Comparison of ENCODE assay signal across 15 cellular contexts in the genomic region with DNA sequence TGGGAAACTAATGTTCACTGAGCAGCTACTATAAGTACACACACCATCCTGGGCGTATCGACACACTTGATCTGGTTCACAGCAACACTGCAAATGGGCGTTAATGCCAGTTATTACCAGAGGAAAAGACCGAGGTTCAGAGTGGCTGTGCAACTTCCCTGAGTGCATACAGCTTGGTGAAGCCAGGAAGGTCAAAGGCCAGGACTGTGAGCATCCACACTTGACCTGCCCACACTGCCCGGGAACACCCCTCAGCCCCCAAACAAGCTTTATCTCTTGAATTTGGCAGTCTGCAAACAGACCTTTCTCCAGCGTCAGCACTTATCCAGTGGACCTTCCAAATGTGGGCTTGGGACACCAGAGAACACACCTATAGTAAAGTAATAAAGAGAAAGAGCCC.
A peak's percentile ranks its signal among the peaks of the same experiment; 100 is the strongest.
DNase-seq lines count a peak whose midpoint lies in the region; ATAC-seq and TF ChIP-seq lines count a peak whose summit lies in the region.
"Had no signal": no experiment of that assay in that cellular context is flagged by ENCODE, and none has a peak within 500 bp of the region (broad histone marks: within the 10 kb centered on the region; RNA-seq: fewer than 3 reads in every experiment).

No MANE protein-coding gene starts in this region.

- H3K27me3 Mint-ChIP-seq in H9 (ENCODE audit: low read depth) (peaks cover 2% of the 10 kb centered on the region), endodermal cell (ENCODE audit: insufficient read depth) (peaks cover 32% of the 10 kb centered on the region)

- H4K20me1 ChIP-seq in H9 (ENCODE audit: control insufficient read depth, insufficient read depth, insufficient read length), result no peaks in the 10 kb centered on the region
- H4K20me1 ChIP-seq: BLaER1 had no signal

- no peak overlapping the region for H3K23ac ChIP-seq in H9 (ENCODE audit: insufficient read length, low read depth, low read length)

- H3K4me1 Mint-ChIP-seq in H9 (peaks cover 11 to 13% of the 10 kb centered on the region in 2 experiments), endodermal cell (peaks cover 4% of the 10 kb centered on the region)

- no peak overlapping the region for H2BK20ac ChIP-seq in H9 (ENCODE audit: low read depth, low read length, poor library complexity, severe bottlenecking)

- no peaks in the 10 kb centered on the region for H3K9me3 Mint-ChIP-seq in H9
- no peaks in the 10 kb centered on the region for H3K9me3 Mint-ChIP-seq in endodermal cell
- H3K9me3 Mint-ChIP-seq: GM23338, HFFc6 had no signal

- H3K23me2 ChIP-seq in H9 (ENCODE audit: insufficient read length, low read depth, low read length, poor library complexity, severe bottlenecking), result no peaks in the 10 kb centered on the region

- peak; percentile 37 for DNase-seq in activated CD8-positive, alpha-beta memory T cell treated with anti-CD3 and anti-CD28 coated beads for 24 hours
- DNase-seq in activated CD8-positive, alpha-beta memory T cell treated with anti-CD3 and anti-CD28 coated beads, Interleukin-2, amount 50 U/mL, for 4 hours, result no peak
- DNase-seq in H9 (peak; percentile 7), endodermal cell (peak; percentile 28), sigmoid colon (peak; percentile 34), DMS79 treated with DMSO at 0.1 percent for 48 hours (lab: John Stamatoyannopoulos, UW) (no peak), GM13976 (ENCODE audit: low spot score) (no peak)
- DNase-seq: 8988T, AML-193, DMS53, HCEC 1CT, HFFc6 had no signal

- no peak overlapping the region for H3K4me3 Mint-ChIP-seq in H9
- H3K4me3 Mint-ChIP-seq in endodermal cell, result no peak overlapping the region
- H3K4me3 Mint-ChIP-seq: GM23338, HFFc6 had no signal

- H3K27ac Mint-ChIP-seq in H9 (no peak overlapping the region), endodermal cell (no peak overlapping the region)
- H3K27ac Mint-ChIP-seq: GM23338, HFFc6 had no signal

- in situ Hi-C loops in GM13976 (cut with MboI; ENCODE audit: low sequenced_read_pairs, unreplicated experiment), result no loop called here

- no peaks in the 10 kb centered on the region for H3K27me3 ChIP-seq in H9 (ENCODE audit: insufficient read depth, low read length)
- H3K27me3 ChIP-seq in endodermal cell (ENCODE audit: control insufficient read depth, insufficient read depth, low read length, poor library complexity, severe bottlenecking), result no peaks in the 10 kb centered on the region
- no peaks in the 10 kb centered on the region for H3K27me3 ChIP-seq in sigmoid colon
- H3K27me3 ChIP-seq: BLaER1 had no signal

- H4K91ac ChIP-seq in H9 (ENCODE audit: insufficient read length, low read depth, low read length), result no peak overlapping the region

- intact Hi-C loops in sigmoid colon (cut with DNase I), result no loop called here

- no peak overlapping the region for H4K5ac ChIP-seq in H9 (ENCODE audit: insufficient read length, low read depth, low read length)

- H3K4me1 ChIP-seq in H9 (ENCODE audit: insufficient read depth, low read length) (no peaks in the 10 kb centered on the region), endodermal cell (ENCODE audit: control insufficient read depth, insufficient read depth, low read length) (no peaks in the 10 kb centered on the region), sigmoid colon (peaks cover 0 to 4% (median 0%) of the 10 kb centered on the region in 4 donors)
- H3K4me1 ChIP-seq: BLaER1 had no signal

- H3K36me3 ChIP-seq in endodermal cell (ENCODE audit: control insufficient read depth, insufficient read depth, low read length) (no peaks in the 10 kb centered on the region), sigmoid colon (no peaks in the 10 kb centered on the region)
- H3K36me3 ChIP-seq: BLaER1 had no signal

- no peak overlapping the region for H3K18ac ChIP-seq in H9 (ENCODE audit: insufficient read length, low read depth, low read length)

- TF ChIP-seq POLR2A in sigmoid colon (IDR thresholded peaks at IDR 0.05), result no peak

- no peak overlapping the region for H2BK5ac ChIP-seq in H9 (ENCODE audit: insufficient read length, low read length)

- no peak for TF ChIP-seq CTCF in H9 (conservative IDR thresholded peaks at IDR 0.05)
- TF ChIP-seq CTCF in endodermal cell (conservative IDR thresholded peaks at IDR 0.05), result no peak
- TF ChIP-seq CTCF in sigmoid colon (IDR thresholded peaks at IDR 0.05), result no peak
- no peak for TF ChIP-seq CTCF in GM13976 (IDR thresholded peaks at IDR 0.05; ENCODE audit: borderline replicate concordance, control extremely low read depth, extremely low read depth, insufficient read depth, missing control alignments)

- no peak overlapping the region for H3K4me3 ChIP-seq in endodermal cell (ENCODE audit: low read length)
- no peak overlapping the region for H3K4me3 ChIP-seq in sigmoid colon
- H3K4me3 ChIP-seq: BLaER1, GM23338 had no signal

- H3K9ac ChIP-seq in H9 (ENCODE audit: extremely low read depth, insufficient read length, low read length), result no peak overlapping the region
- no peak overlapping the region for H3K9ac ChIP-seq in endodermal cell (ENCODE audit: extremely low read depth, low read length, poor library complexity, severe bottlenecking)
- H3K9ac ChIP-seq: BLaER1 had no signal

- H3K36me3 Mint-ChIP-seq in H9 (ENCODE audit: insufficient read depth in 1 of 3, low read depth in 3 of 3), result no peaks in the 10 kb centered on the region
- H3K36me3 Mint-ChIP-seq in endodermal cell (ENCODE audit: low read depth), result no peaks in the 10 kb centered on the region

- no peak overlapping the region for H3K4me2 ChIP-seq in H9 (ENCODE audit: insufficient read depth, insufficient read length, low read length)
- H3K4me2 ChIP-seq: BLaER1, GM23338 had no signal

- no peak overlapping the region for H2AK5ac ChIP-seq in H9 (ENCODE audit: insufficient read length, low read length)

- H3T11ph ChIP-seq in H9 (ENCODE audit: low read length), result no peak overlapping the region

- no peaks in the 10 kb centered on the region for H3K9me3 ChIP-seq in H9 (ENCODE audit: control insufficient read depth, low read depth, low read length)
- no peaks in the 10 kb centered on the region for H3K9me3 ChIP-seq in endodermal cell (ENCODE audit: control insufficient read depth, low read length)
- H3K9me3 ChIP-seq in sigmoid colon, result no peaks in the 10 kb centered on the region
- H3K9me3 ChIP-seq: BLaER1 had no signal

- no peak overlapping the region for H2AFZ ChIP-seq in H9 (ENCODE audit: low read length)
- H2AFZ ChIP-seq: GM23338 had no signal

- no peak overlapping the region for H3K56ac ChIP-seq in H9 (ENCODE audit: insufficient read length, low read depth, low read length)

- ATAC-seq in SK-N-SH treated with all-trans-retinoic acid at 6 μM for 48 hours, result no peak

- H3K4ac ChIP-seq in H9 (ENCODE audit: low read depth, low read length), result no peak overlapping the region

- H2BK120ac ChIP-seq in H9 (ENCODE audit: low read depth, low read length, poor library complexity, severe bottlenecking), result no peak overlapping the region

- no peak for TF ChIP-seq EP300 in sigmoid colon (IDR thresholded peaks at IDR 0.05)

- H3K14ac ChIP-seq in H9 (ENCODE audit: insufficient read depth, low read length), result no peak overlapping the region

- H2BK15ac ChIP-seq in H9 (ENCODE audit: low read depth, low read length), result no peak overlapping the region

- no CpG with 5 or more reads among the region's 6 CpGs for WGBS in H9 (ENCODE audit: extremely low coverage, insufficient read length, low lambda C conversion rate)
- WGBS in endodermal cell (ENCODE audit: insufficient coverage in 1 of 2, insufficient read length in 1 of 2), 2 experiments, result 89 to 96% methylated on average over 4 to 6 of the region's 6 CpGs
- WGBS in sigmoid colon, 2 donors, result 34 to 73% methylated on average over 6 of the region's 6 CpGs

- H2BK12ac ChIP-seq in H9 (ENCODE audit: insufficient read length, low read depth, low read length), result no peak overlapping the region

- H3K79me2 ChIP-seq in H9 (ENCODE audit: insufficient read depth, low read length), result no peaks in the 10 kb centered on the region

- H3K79me1 ChIP-seq in H9 (ENCODE audit: insufficient read depth, low read depth, low read length, poor library complexity, severe bottlenecking), result no peaks in the 10 kb centered on the region

- no peak overlapping the region for H3K27ac ChIP-seq in H9 (ENCODE audit: insufficient read length, low read depth, low read length)
- H3K27ac ChIP-seq in endodermal cell (ENCODE audit: low read depth, low read length), result no peak overlapping the region
- H3K27ac ChIP-seq in sigmoid colon, result no peak overlapping the region
- H3K27ac ChIP-seq: BLaER1 had no signal

- H4K8ac ChIP-seq in H9 (replicated peaks; ENCODE audit: insufficient read length, low read depth, low read length), result no peak overlapping the region

TF ChIP-seq in SK-N-SH treated with all-trans-retinoic acid at 6 μM for 48 hours, 23 proteins besides CTCF, POLR2A, EP300 and RAD21:
- TF ChIP-seq ZNF565 (CRISPR knock-in tag; conservative IDR thresholded peaks at IDR 0.05; ENCODE audit: low read depth) (no peak), ZFP30 (CRISPR knock-in tag; IDR thresholded peaks at IDR 0.05) (no peak), ZNF70 (CRISPR knock-in tag; IDR thresholded peaks at IDR 0.05) (no peak)
TF ChIP-seq in SK-N-SH treated with all-trans-retinoic acid at 6 μM for 48 hours: peak in this region for 0.

Comparison
In these comparisons a context has a peak if more than half of its experiments do, and no peak if none do; other contexts are left out.
1. DNase-seq: peak in activated CD8-positive, alpha-beta memory T cell treated with anti-CD3 and anti-CD28 coated beads for 24 hours (single experiment), H9 (single experiment), endodermal cell (single experiment) and sigmoid colon (single experiment); none in activated CD8-positive, alpha-beta memory T cell treated with anti-CD3 and anti-CD28 coated beads, Interleukin-2, amount 50 U/mL, for 4 hours (single experiment), DMS79 treated with DMSO at 0.1 percent for 48 hours (single experiment) and GM13976 (single experiment).